Comparison of ENCODE assay signal across 29 cellular contexts in the genomic region with DNA sequence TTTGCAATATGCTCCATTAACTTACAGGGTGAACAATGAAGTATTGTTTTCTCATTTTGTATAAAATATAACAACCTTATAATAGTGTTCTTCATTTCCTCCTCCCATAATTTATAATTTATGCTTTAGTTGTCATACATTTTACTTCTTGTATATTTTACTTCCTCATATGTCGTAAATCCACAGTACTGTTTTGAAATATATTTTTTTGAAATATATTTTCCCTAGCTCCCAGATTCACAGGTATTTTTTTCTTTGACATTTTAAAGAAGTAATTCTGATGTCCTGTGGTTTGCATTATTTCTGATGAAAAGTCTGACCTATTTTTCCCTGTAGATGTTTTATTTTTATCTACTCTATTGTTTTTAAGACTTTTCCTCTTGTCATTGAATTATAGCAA. TPM values are rescaled to one million over a fixed set of nuclear protein-coding genes. Genes with fewer than 3 reads are reported as not detected.
A peak's percentile ranks its signal among the peaks of the same experiment; 100 is the strongest.
DNase-seq lines count a peak whose midpoint lies in the region; ATAC-seq and TF ChIP-seq lines count a peak whose summit lies in the region.
"Had no signal": no experiment of that assay in that cellular context is flagged by ENCODE, and none has a peak within 500 bp of the region (broad histone marks: within the 10 kb centered on the region; RNA-seq: fewer than 3 reads in every experiment).

No MANE protein-coding gene starts in this region.

- peaks cover 64% of the 10 kb centered on the region for H3K4me1 Mint-ChIP-seq in activated CD4-positive, alpha-beta T cell treated with anti-CD3 and anti-CD28 coated beads, Interleukin-2, amount 10 ng/mL, durations not matched to agents 7 days and 5 days

- H3K36me3 Mint-ChIP-seq in activated CD4-positive, alpha-beta T cell treated with anti-CD3 and anti-CD28 coated beads, Interleukin-2, amount 10 ng/mL, durations not matched to agents 7 days and 5 days (ENCODE audit: low read depth): peaks cover 57% of the 10 kb centered on the region

- H3K36me3 ChIP-seq in RWPE2 (ENCODE audit: low read depth) (peaks cover 18% of the 10 kb centered on the region), left lung (peaks cover 0 to 18% of the 10 kb centered on the region in 2 donors)
- H3K36me3 ChIP-seq: uterus had no signal

- ATAC-seq in RWPE2 (ENCODE audit: low read depth): no peak
- no peak for ATAC-seq in left lung
- no peak for ATAC-seq in HG03139 (IDR thresholded peaks at IDR 0.05; ENCODE audit: unreplicated experiment)
- ATAC-seq: activated T-cell treated with anti-CD3 and anti-CD28 coated beads, Interleukin-2, amount 50 U/mL, for 4 hours; GM12878; heart right ventricle; SK-N-SH treated with all-trans-retinoic acid at 6 μM for 48 hours had no signal

- H3K4me3 ChIP-seq in RWPE2 (ENCODE audit: severe bottlenecking) (no peak overlapping the region), left lung (no peak overlapping the region)
- H3K4me3 ChIP-seq: GM12878, HAP-1, heart right ventricle, skin epidermis, testis, uterus had no signal

- H3K9me3 ChIP-seq in RWPE2 (ENCODE audit: severe bottlenecking) (no peaks in the 10 kb centered on the region), left lung (peaks cover 0 to 7% of the 10 kb centered on the region in 2 donors)
- H3K9me3 ChIP-seq: testis, uterus had no signal

- intact Hi-C loops in left lung (cut with DNase I): no loop called here

- no peak for DNase-seq in activated CD4-positive, alpha-beta T cell treated with anti-CD3 and anti-CD28 coated beads, Interleukin-2, amount 10 ng/mL, durations not matched to agents 7 days and 5 days
- DNase-seq in activated CD4-positive, alpha-beta T cell treated with anti-CD3 and anti-CD28 coated beads, Interleukin-2, amount 50 U/mL, for 4 hours: no peak
- DNase-seq in CD1c-positive myeloid dendritic cell (ENCODE audit: extremely low spot score) (peak; percentile 73), RWPE2 (ENCODE audit: low spot score) (no peak), left lung (no peak), COLO668 (lab: John Stamatoyannopoulos, UW; ENCODE audit: unreplicated experiment) (no peak), GDM1 (lab: John Stamatoyannopoulos, UW) (no peak)
- DNase-seq: activated T-cell treated with anti-CD3 and anti-CD28 coated beads, Interleukin-2, amount 50 U/mL, for 4 hours; COR-L47; DND-41; effector memory CD4-positive, alpha-beta T cell; foreskin fibroblast; heart right ventricle; Kasumi-1; NCI-H1092 treated with DMSO at 0.1 percent for 48 hours; NCI-H2029; NCI-H526 treated with DMSO at 0.1 percent for 48 hours; nucleus accumbens; stimulated activated CD4-positive, alpha-beta T cell treated with anti-CD3 and anti-CD28 coated beads, Interleukin-2, amount 100 ng/mL, for 24 hours; testis; uterus had no signal

- H3K4me3 Mint-ChIP-seq in activated CD4-positive, alpha-beta T cell treated with anti-CD3 and anti-CD28 coated beads, Interleukin-2, amount 10 ng/mL, durations not matched to agents 7 days and 5 days: no peak overlapping the region
- H3K4me3 Mint-ChIP-seq: activated T-cell treated with anti-CD3 and anti-CD28 coated beads, Interleukin-2, amount 50 U/mL, for 4 hours; B cell; brain had no signal

- TF ChIP-seq CTCF in RWPE2 (IDR thresholded peaks at IDR 0.05; ENCODE audit: poor library complexity, severe bottlenecking): no peak
- TF ChIP-seq CTCF in left lung (IDR thresholded peaks at IDR 0.05): no peak

- H3K4me1 ChIP-seq in RWPE2 (ENCODE audit: insufficient read depth, poor library complexity, severe bottlenecking): peaks cover 67% of the 10 kb centered on the region
- peaks cover 24 to 68% of the 10 kb centered on the region in 2 donors for H3K4me1 ChIP-seq in left lung
- H3K4me1 ChIP-seq: testis, uterus had no signal

- peak overlapping the region; percentile 54 for H3K27ac Mint-ChIP-seq in activated CD4-positive, alpha-beta T cell treated with anti-CD3 and anti-CD28 coated beads, Interleukin-2, amount 10 ng/mL, durations not matched to agents 7 days and 5 days
- H3K27ac Mint-ChIP-seq: B cell, brain had no signal

- peaks cover 14% of the 10 kb centered on the region for H3K9me3 Mint-ChIP-seq in activated CD4-positive, alpha-beta T cell treated with anti-CD3 and anti-CD28 coated beads, Interleukin-2, amount 10 ng/mL, durations not matched to agents 7 days and 5 days

- POLR2A ChIA-PET in activated CD4-positive, alpha-beta T cell treated with anti-CD3 and anti-CD28 coated beads, Interleukin-2, amount 10 ng/mL, durations not matched to agents 7 days and 5 days (lab: Charles Lee): no interaction called here

- H3K27me3 Mint-ChIP-seq in activated CD4-positive, alpha-beta T cell treated with anti-CD3 and anti-CD28 coated beads, Interleukin-2, amount 10 ng/mL, durations not matched to agents 7 days and 5 days: no peaks in the 10 kb centered on the region
- H3K27me3 Mint-ChIP-seq: B cell, brain had no signal

- peak overlapping the region; percentile 99 for H3K27ac ChIP-seq in RWPE2 (ENCODE audit: poor library complexity, severe bottlenecking)
- peak overlapping the region; percentile 13 to 45 for H3K27ac ChIP-seq in left lung
- H3K27ac ChIP-seq: testis, uterus, VCaP had no signal

- no peaks in the 10 kb centered on the region for H3K27me3 ChIP-seq in RWPE2 (ENCODE audit: insufficient read depth, poor library complexity, severe bottlenecking)
- H3K27me3 ChIP-seq in left lung: no peaks in the 10 kb centered on the region
- H3K27me3 ChIP-seq: heart right ventricle, testis, uterus had no signal

- CTCF ChIA-PET in activated CD4-positive, alpha-beta T cell treated with anti-CD3 and anti-CD28 coated beads, Interleukin-2, amount 10 ng/mL, durations not matched to agents 7 days and 5 days (lab: Charles Lee): interaction anchor here (0.6 to 3.1 kb wide), 10 partner anchors 11 to 699 kb away, joined by 3 to 11 read pairs (median 4); no protein-coding TSS in a partner anchor

RNA-seq across cellular contexts. Expression of a gene that starts 52.7 kb away (rescaled TPM):
- 100 to 1,000 TPM; 194 to 213 TPM for total RNA-seq in activated CD4-positive, alpha-beta T cell treated with anti-CD3 and anti-CD28 coated beads, Interleukin-2, amount 10 ng/mL, durations not matched to agents 7 days and 5 days
- total RNA-seq in left lung: 100 to 1,000 TPM; 306 to 343 TPM

RNA-seq across cellular contexts. Expression of a gene that starts 52.9 kb away (rescaled TPM):
- total RNA-seq in activated CD4-positive, alpha-beta T cell treated with anti-CD3 and anti-CD28 coated beads, Interleukin-2, amount 10 ng/mL, durations not matched to agents 7 days and 5 days: 10 to 100 TPM; 20.5 to 22.9 TPM
- 10 to 100 TPM; 15.4 to 23.9 TPM for total RNA-seq in left lung
